8 cellular contexts compared by ENCODE assay signal in the genomic region with DNA sequence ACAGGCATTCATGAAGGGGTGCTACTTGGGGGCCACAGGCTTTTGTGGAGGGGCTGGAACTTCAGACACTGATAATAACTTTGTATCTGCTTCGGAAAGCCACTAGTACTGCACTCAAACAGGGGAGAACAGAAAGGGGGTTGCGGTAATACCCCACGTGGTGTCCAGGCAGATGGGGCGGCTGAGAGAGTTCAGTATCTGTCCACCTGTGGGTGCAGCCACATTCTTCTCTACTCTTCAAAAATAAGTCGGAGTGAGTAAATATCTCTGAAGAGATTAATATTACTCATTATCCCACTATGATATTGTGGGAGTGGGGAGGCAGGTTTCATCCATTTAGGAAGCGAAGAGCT.
DNase-seq lines count a peak whose midpoint lies in the region; ATAC-seq and TF ChIP-seq lines count a peak whose summit lies in the region.

No MANE protein-coding gene starts in this region.

- peak overlapping the region; percentile 93 to 99 for H3K4me3 Mint-ChIP-seq in stimulated activated naive CD8-positive, alpha-beta T cell treated with anti-CD3 and anti-CD28 coated beads, Interleukin-15, amount 100 ng/mL, for 72 hours

- H2AFZ ChIP-seq in hepatocyte = peak overlapping the region; percentile 50

- peak overlapping the region; percentile 74 for H3K4me3 ChIP-seq in SK-N-MC
- H3K4me3 ChIP-seq in hepatocyte = no peak overlapping the region

- H3K27me3 ChIP-seq in hepatocyte = no peaks in the 10 kb centered on the region

- peak overlapping the region; percentile 97 for H3K27ac ChIP-seq in SK-N-MC
- H3K27ac ChIP-seq in hepatocyte = peak overlapping the region; percentile 96

- H3K4me2 ChIP-seq in hepatocyte = peak overlapping the region; percentile 73

- H3K4me1 ChIP-seq in hepatocyte (ENCODE audit: insufficient read depth) = peaks cover 34% of the 10 kb centered on the region

- WGBS in hepatocyte (ENCODE audit: low lambda C conversion rate, missing lambda C conversion rate) = 61% methylated on average over 6 of the region's 6 CpGs

- H3K27me3 Mint-ChIP-seq in stimulated activated naive CD8-positive, alpha-beta T cell treated with anti-CD3 and anti-CD28 coated beads, Interleukin-15, amount 100 ng/mL, for 72 hours = no peaks in the 10 kb centered on the region

- H3K79me2 ChIP-seq in hepatocyte = no peaks in the 10 kb centered on the region

- H3K36me3 ChIP-seq in SK-N-MC (ENCODE audit: insufficient read depth, low read length) (no peaks in the 10 kb centered on the region), hepatocyte (replicated peaks; ENCODE audit: insufficient read depth, low read depth) (no peaks in the 10 kb centered on the region)

- no peak for ATAC-seq in stimulated activated naive CD8-positive, alpha-beta T cell treated with anti-CD3 and anti-CD28 coated beads, Interleukin-15, amount 100 ng/mL, for 72 hours

- H4K20me1 ChIP-seq in hepatocyte (ENCODE audit: insufficient read depth, poor library complexity, severe bottlenecking) = no peaks in the 10 kb centered on the region

- in situ Hi-C loops in GM13976 (cut with MboI; ENCODE audit: low sequenced_read_pairs, unreplicated experiment) = no loop called here

- peaks cover 46% of the 10 kb centered on the region for H3K4me1 Mint-ChIP-seq in stimulated activated naive CD8-positive, alpha-beta T cell treated with anti-CD3 and anti-CD28 coated beads, Interleukin-15, amount 100 ng/mL, for 72 hours

- no peaks in the 10 kb centered on the region for H3K9me3 ChIP-seq in SK-N-MC (ENCODE audit: low read depth, low read length)
- H3K9me3 ChIP-seq in hepatocyte (ENCODE audit: low read depth) = no peaks in the 10 kb centered on the region

- peak overlapping the region; percentile 68 for H3K9ac ChIP-seq in SK-N-MC (ENCODE audit: insufficient read length)

- peak; percentile 75 for DNase-seq in NCI-H146 (lab: John Stamatoyannopoulos, UW)
- DNase-seq in NCI-H146 treated with DMSO at 0.1 percent for 48 hours (lab: John Stamatoyannopoulos, UW; ENCODE audit: unreplicated experiment) = no peak
- no peak for DNase-seq in SK-N-MC (ENCODE audit: low read depth, low spot score)
- no peak for DNase-seq in hepatocyte (ENCODE audit: low spot score)
- no peak for DNase-seq in stimulated activated naive CD8-positive, alpha-beta T cell treated with anti-CD3 and anti-CD28 coated beads, Interleukin-15, amount 100 ng/mL, for 72 hours
- no peak for DNase-seq in GM13976 (ENCODE audit: low spot score)
- no peak for DNase-seq in activated gamma-delta T cell (lab: John Stamatoyannopoulos, UW)
- no peak for DNase-seq in activated CD8-positive, alpha-beta memory T cell treated with anti-CD3 and anti-CD28 coated beads for 24 hours

- no peaks in the 10 kb centered on the region for H3K9me3 Mint-ChIP-seq in stimulated activated naive CD8-positive, alpha-beta T cell treated with anti-CD3 and anti-CD28 coated beads, Interleukin-15, amount 100 ng/mL, for 72 hours

- no peaks in the 10 kb centered on the region for H3K9me2 ChIP-seq in hepatocyte (replicated peaks; ENCODE audit: insufficient read depth)

- TF ChIP-seq CTCF in hepatocyte (IDR thresholded peaks at IDR 0.05; ENCODE audit: poor library complexity) (no peak), GM13976 (IDR thresholded peaks at IDR 0.05; ENCODE audit: borderline replicate concordance, control extremely low read depth, extremely low read depth, insufficient read depth, missing control alignments) (no peak)

- H3K27ac Mint-ChIP-seq in stimulated activated naive CD8-positive, alpha-beta T cell treated with anti-CD3 and anti-CD28 coated beads, Interleukin-15, amount 100 ng/mL, for 72 hours = peak overlapping the region in 1 of 2 donors; percentile 94
